In genomic region chr10:71272122-71272771, GRCh38 we compare ENCODE assay signal across 14 cellular contexts. TPM values are rescaled to one million over a fixed set of nuclear protein-coding genes. Genes with fewer than 3 reads are reported as not detected.
DNase-seq lines count a peak whose midpoint lies in the region; ATAC-seq and TF ChIP-seq lines count a peak whose summit lies in the region.
"Had no signal": no experiment of that assay in that cellular context is flagged by ENCODE, and none has a peak within 500 bp of the region (broad histone marks: within the 10 kb centered on the region; RNA-seq: fewer than 3 reads in every experiment).

No MANE protein-coding gene starts in this region.

- H2BK5ac ChIP-seq in trophoblast cell (ENCODE audit: low read depth, low read length, poor library complexity), result no peak overlapping the region

- H3K23ac ChIP-seq in trophoblast cell (ENCODE audit: low read length), result no peak overlapping the region

- no peak overlapping the region for H2BK120ac ChIP-seq in trophoblast cell (ENCODE audit: insufficient read depth, low read length, poor library complexity)

- peak; percentile 81 for DNase-seq in GM23248
- DNase-seq in PC-3, result peak; percentile 69
- no peak for DNase-seq in endothelial cell (ENCODE audit: low spot score)
- DNase-seq in trophoblast cell, result no peak
- DNase-seq in nucleus accumbens (lab: John Stamatoyannopoulos, UW), result no peak
- no peak for DNase-seq in activated naive CD4-positive, alpha-beta T cell treated with anti-CD3 and anti-CD28 coated beads, Interleukin-2, amount 50 U/mL, for 16 hours
- no peak for DNase-seq in omental fat pad (ENCODE audit: low spot score)
- no peak for DNase-seq in NCI-H1930 (lab: John Stamatoyannopoulos, UW)
- DNase-seq: activated CD8-positive, alpha-beta T cell treated with anti-CD3 and anti-CD28 coated beads for 36 hours; lower lobe of right lung; NCI-H1105 treated with DMSO at 0.1 percent for 48 hours; stimulated activated CD4-positive, alpha-beta T cell treated with anti-CD3 and anti-CD28 coated beads, Interleukin-4, amount 100 ng/mL, for 4 hours; T-helper 2 cell had no signal

- H3K18ac ChIP-seq in trophoblast cell (ENCODE audit: low read length), result peak overlapping the region; percentile 8

- peak overlapping the region; percentile 30 for H3K27ac Mint-ChIP-seq in endothelial cell (ENCODE audit: unreplicated experiment)
- H3K27ac Mint-ChIP-seq: activated CD8-positive, alpha-beta T cell treated with anti-CD3 and anti-CD28 coated beads for 36 hours had no signal

- no peak overlapping the region for H2BK12ac ChIP-seq in trophoblast cell (ENCODE audit: low read length)

- H2AFZ ChIP-seq in GM23248 (no peak overlapping the region), PC-3 (ENCODE audit: low read length) (no peak overlapping the region), trophoblast cell (ENCODE audit: insufficient read depth, low read length, poor library complexity) (no peak overlapping the region)

- H3K9me3 Mint-ChIP-seq in endothelial cell (ENCODE audit: unreplicated experiment), result no peaks in the 10 kb centered on the region
- H3K9me3 Mint-ChIP-seq: activated CD8-positive, alpha-beta T cell treated with anti-CD3 and anti-CD28 coated beads for 36 hours; activated naive CD4-positive, alpha-beta T cell treated with anti-CD3 and anti-CD28 coated beads, Interleukin-2, amount 50 U/mL, for 72 hours had no signal

- TF ChIP-seq CTCF in PC-3 (conservative IDR thresholded peaks at IDR 0.05; ENCODE audit: low read depth, low read length) (no peak), endothelial cell (IDR thresholded peaks at IDR 0.05; ENCODE audit: unreplicated experiment) (no peak), omental fat pad (IDR thresholded peaks at IDR 0.05) (no peak)

- intact Hi-C loops in PC-3 (cut with micrococcal nuclease), result no loop called here

- ATAC-seq in PC-3 (peak; percentile 69), omental fat pad (ENCODE audit: low FRiP score) (no peak)
- ATAC-seq: activated CD8-positive, alpha-beta T cell treated with anti-CD3 and anti-CD28 coated beads for 36 hours; activated naive CD4-positive, alpha-beta T cell treated with anti-CD3 and anti-CD28 coated beads, Interleukin-2, amount 50 U/mL, for 72 hours; lower lobe of right lung had no signal

- peaks cover 69% of the 10 kb centered on the region for H3K4me1 Mint-ChIP-seq in endothelial cell (ENCODE audit: unreplicated experiment)

- POLR2A ChIA-PET in PC-3 (lab: Charles Lee; ENCODE audit: unreplicated experiment), result no interaction called here

- no peak overlapping the region for H2AK5ac ChIP-seq in trophoblast cell (ENCODE audit: low read length)

- H4K20me1 ChIP-seq in GM23248 (ENCODE audit: insufficient read depth) (no peaks in the 10 kb centered on the region), PC-3 (ENCODE audit: low read length) (no peaks in the 10 kb centered on the region)

- H3F3A ChIP-seq in GM23248 (ENCODE audit: insufficient read depth), result peaks cover 23% of the 10 kb centered on the region; the same call in 1 of the 2 replicates
- no peaks in the 10 kb centered on the region for H3F3A ChIP-seq in PC-3 (ENCODE audit: low read length, unreplicated experiment)

- 34 to 36% methylated on average over 15 of the region's 15 CpGs for WGBS in GM23248 (ENCODE audit: low coverage in 1 of 2, low lambda C conversion rate in 2 of 2, missing lambda C conversion rate in 2 of 2), 2 experiments
- no CpG with 5 or more reads among the region's 15 CpGs for WGBS in trophoblast cell (ENCODE audit: extremely low coverage, insufficient coverage, insufficient read length)

- no peaks in the 10 kb centered on the region for H3K9me3 ChIP-seq in GM23248 (ENCODE audit: low read depth)
- no peaks in the 10 kb centered on the region for H3K9me3 ChIP-seq in PC-3 (ENCODE audit: low read length)
- H3K9me3 ChIP-seq in trophoblast cell (ENCODE audit: insufficient read depth, low read depth, low read length), result peaks cover under 1% of the 10 kb centered on the region
- H3K9me3 ChIP-seq: lower lobe of right lung had no signal

- CTCF ChIA-PET in PC-3 (lab: Charles Lee), result interaction anchor here (0.5 kb wide), 1 partner anchor 47 kb away, joined by 4 read pairs; the partner anchor contains the start of gene SLC29A3

- H3K4me2 ChIP-seq in GM23248 (ENCODE audit: unreplicated experiment) (no peak overlapping the region), PC-3 (ENCODE audit: low read length) (no peak overlapping the region), trophoblast cell (ENCODE audit: low read length) (no peak overlapping the region)

- H3K36me3 Mint-ChIP-seq in endothelial cell (ENCODE audit: low read depth, unreplicated experiment), result peaks cover 18% of the 10 kb centered on the region
- H3K36me3 Mint-ChIP-seq: activated naive CD4-positive, alpha-beta T cell treated with anti-CD3 and anti-CD28 coated beads, Interleukin-2, amount 50 U/mL, for 72 hours had no signal

- no peak overlapping the region for H3K9ac ChIP-seq in GM23248
- H3K9ac ChIP-seq in PC-3 (ENCODE audit: low read length), result no peak overlapping the region
- no peak overlapping the region for H3K9ac ChIP-seq in trophoblast cell (ENCODE audit: low read length)

- H4K12ac ChIP-seq in trophoblast cell (ENCODE audit: low read depth, low read length), result no peak overlapping the region

- no TSS peak for BruUV-seq in PC-3 (replicated peaks; lab: Mats Ljungman, UMichigan)

- H3K4me3 Mint-ChIP-seq in endothelial cell (ENCODE audit: unreplicated experiment), result no peak overlapping the region
- H3K4me3 Mint-ChIP-seq: activated CD8-positive, alpha-beta T cell treated with anti-CD3 and anti-CD28 coated beads for 36 hours had no signal

- no peak overlapping the region for H3K14ac ChIP-seq in trophoblast cell (ENCODE audit: low read length)

- H3K27me3 ChIP-seq in GM23248 (replicated peaks; ENCODE audit: insufficient read depth) (no peaks in the 10 kb centered on the region), PC-3 (ENCODE audit: low read length) (no peaks in the 10 kb centered on the region), trophoblast cell (ENCODE audit: insufficient read depth, low read length) (no peaks in the 10 kb centered on the region)

- in situ Hi-C loops in GM23248 (cut with MboI), result no loop called here

- H3K4me1 ChIP-seq in GM23248 (ENCODE audit: insufficient read depth) (peaks cover 32% of the 10 kb centered on the region), PC-3 (ENCODE audit: insufficient read depth, low read length) (peaks cover 6% of the 10 kb centered on the region; the same call in 1 of the 2 replicates), trophoblast cell (ENCODE audit: control insufficient read depth in 1 of 2, insufficient read depth in 2 of 2, low read length in 2 of 2) (peaks cover 16 to 32% of the 10 kb centered on the region in 2 experiments)

- H3K4me3 ChIP-seq in GM23248, result no peak overlapping the region
- H3K4me3 ChIP-seq in PC-3 (ENCODE audit: low read length), result no peak overlapping the region
- H3K4me3 ChIP-seq in trophoblast cell (ENCODE audit: low read depth, low read length), result no peak overlapping the region
- H3K4me3 ChIP-seq: lower lobe of right lung had no signal

- H3K79me1 ChIP-seq in trophoblast cell (ENCODE audit: low read length), result peaks cover 8% of the 10 kb centered on the region

- H3K27me3 Mint-ChIP-seq in endothelial cell (ENCODE audit: unreplicated experiment), result peaks cover 30% of the 10 kb centered on the region

- H3K36me3 ChIP-seq in GM23248 (ENCODE audit: low read depth), result no peaks in the 10 kb centered on the region
- no peaks in the 10 kb centered on the region for H3K36me3 ChIP-seq in PC-3 (ENCODE audit: low read depth, low read length)
- H3K36me3 ChIP-seq in trophoblast cell (ENCODE audit: control insufficient read depth in 1 of 2, insufficient read depth in 2 of 2, low read length in 2 of 2), result peaks cover 4 to 15% of the 10 kb centered on the region in 2 experiments
- H3K36me3 ChIP-seq: lower lobe of right lung had no signal

- peak overlapping the region; percentile 20 for H3K4ac ChIP-seq in trophoblast cell (ENCODE audit: low read depth, low read length)

- H3K27ac ChIP-seq in GM23248 (no peak overlapping the region), PC-3 (ENCODE audit: low read length) (no peak overlapping the region), trophoblast cell (ENCODE audit: low read depth, low read length) (no peak overlapping the region)
- H3K27ac ChIP-seq: lower lobe of right lung had no signal

- H3K79me2 ChIP-seq in GM23248 (ENCODE audit: insufficient read depth), result no peaks in the 10 kb centered on the region
- H3K79me2 ChIP-seq in PC-3 (ENCODE audit: low read length), result no peaks in the 10 kb centered on the region
- peaks cover 6% of the 10 kb centered on the region for H3K79me2 ChIP-seq in trophoblast cell (ENCODE audit: control insufficient read depth, insufficient read depth, low read length, poor library complexity)

- no peak overlapping the region for H4K91ac ChIP-seq in trophoblast cell (ENCODE audit: low read depth, low read length)

- H4K8ac ChIP-seq in trophoblast cell (ENCODE audit: low read depth, low read length), result no peak overlapping the region

- H3K9me2 ChIP-seq in GM23248 (ENCODE audit: insufficient read depth) (no peaks in the 10 kb centered on the region), PC-3 (replicated peaks; ENCODE audit: low read length) (no peaks in the 10 kb centered on the region)

RNA-seq across cellular contexts. Expression of gene SLC29A3, which starts 46.8 kb away (rescaled TPM):
- 1.9 and 3.0 TPM in 2 replicates for total RNA-seq in GM23248 (2014; rRNA removed; shearing (Covaris generic))
- 7.3 TPM in 2 replicates for polyA plus RNA-seq in GM23248 (2016; fragmentation: Nextera tagmentation; extraction: Ambion mirVana)
- 3.9 and 4.4 TPM in 2 replicates for total RNA-seq in PC-3 (2014; rRNA removed)
- 11.7 TPM for total RNA-seq in endothelial cell (ENCODE audit: unreplicated experiment)
- polyA plus RNA-seq in trophoblast cell (2013), result 6.4 and 6.8 TPM in 2 replicates
- total RNA-seq in omental fat pad, result 1 to 10 TPM; 2.5 to 6.8 (median 5.8) TPM

RNA-seq across cellular contexts. Expression of gene UNC5B, which starts 59.9 kb away (rescaled TPM):
- 6.4 and 6.5 TPM in 2 replicates for total RNA-seq in GM23248 (2014; rRNA removed; shearing (Covaris generic))
- polyA plus RNA-seq in GM23248 (2016; fragmentation: Nextera tagmentation; extraction: Ambion mirVana), result 2.7 and 3.0 TPM in 2 replicates
- total RNA-seq in PC-3 (2014; rRNA removed), result 0.26 and 0.46 TPM in 2 replicates
- 231 TPM for total RNA-seq in endothelial cell (ENCODE audit: unreplicated experiment)
- 54.7 and 55.5 TPM in 2 replicates for polyA plus RNA-seq in trophoblast cell (2013)
- total RNA-seq in omental fat pad, result 1 to 10 TPM; 3.4 to 5.2 (median 3.9) TPM
- total RNA-seq: activated naive CD4-positive, alpha-beta T cell treated with anti-CD3 and anti-CD28 coated beads, Interleukin-2, amount 50 U/mL, for 72 hours had no signal

Comparison
In these comparisons a context has a peak if more than half of its experiments do, and no peak if none do; other contexts are left out.
1. DNase-seq: peak in GM23248 (single experiment) and PC-3 (single experiment); none in endothelial cell (single experiment), trophoblast cell (0 of 2), nucleus accumbens (0 of 56), activated naive CD4-positive, alpha-beta T cell treated with anti-CD3 and anti-CD28 coated beads, Interleukin-2, amount 50 U/mL, for 16 hours (single experiment), omental fat pad (single experiment) and NCI-H1930 (0 of 2).
2. RNA of gene UNC5B, which starts 59.9 kb away (total RNA-seq): 231 TPM in endothelial cell (single experiment); 6.4 to 6.5 TPM in GM23248, 3.4 to 5.2 TPM in omental fat pad and 0.26 to 0.46 TPM in PC-3; every median in the first group is over 10 times any median in the second.